In genomic region chr12:2487278-2487677, GRCh38 we compare ENCODE assay signal across 31 cellular contexts.
"Had no signal": no experiment of that assay in that cellular context is flagged by ENCODE, and none has a peak within 500 bp of the region (broad histone marks: within the 10 kb centered on the region; RNA-seq: fewer than 3 reads in every experiment).

No MANE protein-coding gene starts in this region.

- DNase-seq: activated B cell treated with CpG ODN at 0.5 μM for 24 hours; activated CD4-positive, alpha-beta memory T cell treated with anti-CD3 and anti-CD28 coated beads for 36 hours; activated CD4-positive, alpha-beta T cell treated with anti-CD3 and anti-CD28 coated beads for 4 hours; activated CD4-positive, alpha-beta T cell treated with anti-CD3 and anti-CD28 coated beads, Interleukin-2, amount 50 U/mL, for 1 hour; activated CD4-positive, CD25-positive, alpha-beta regulatory T cell treated with anti-CD3 and anti-CD28 coated beads, Interleukin-2, amount 50 U/mL, for 72 hours; activated CD8-positive, alpha-beta memory T cell treated with anti-CD3 and anti-CD28 coated beads, Interleukin-2, amount 50 U/mL, for 4 hours; activated gamma-delta T cell treated with Interleukin-2 at 50 U/mL for 16 hours; activated naive CD4-positive, alpha-beta T cell treated with anti-CD3 and anti-CD28 coated beads for 36 hours; activated naive CD8-positive, alpha-beta T cell treated with anti-CD3 and anti-CD28 coated beads, Interleukin-2, amount 50 U/mL, for 24 hours; activated T-cell treated with anti-CD3 and anti-CD28 coated beads for 4 hours; activated T-cell treated with anti-CD3 and anti-CD28 coated beads, Interleukin-2, amount 50 U/mL, for 4 hours; amygdala; MM.1S; MV-4-11; NCI-H1092; NCI-H1436 treated with DMSO at 0.1 percent for 48 hours; NCI-H2029; NCI-H345; NCI-H524 treated with DMSO at 0.1 percent for 48 hours; Right ventricle myocardium superior; SW 1271; T-helper 1 cell; T-helper 2 cell; T-helper 9 cell had no signal

- H3K4me2 ChIP-seq: KMS-11 had no signal

- H3K27ac Mint-ChIP-seq: activated B cell treated with CpG ODN at 0.5 μM for 24 hours; activated CD4-positive, alpha-beta memory T cell treated with anti-CD3 and anti-CD28 coated beads for 36 hours; activated naive CD4-positive, alpha-beta T cell treated with anti-CD3 and anti-CD28 coated beads for 36 hours; activated naive CD4-positive, alpha-beta T cell treated with anti-CD3 and anti-CD28 coated beads, Interleukin-2, amount 50 U/mL, for 72 hours; activated naive CD8-positive, alpha-beta T cell treated with anti-CD3 and anti-CD28 coated beads, Interleukin-2, amount 50 U/mL, for 24 hours; activated T-helper 1 cell treated with anti-CD3 and anti-CD28 coated beads, Interleukin-12 subunit alpha, Interleukin-12 subunit beta, Interleukin-2, Interleukin-4 antibody, amounts not matched to agents 30 ng/mL and 10 ng/mL and 1 ng/mL, durations not matched to agents 14 hours and 24 hours and 36 hours had no signal

- H3K4me3 ChIP-seq: ascending aorta, cardiac muscle cell had no signal

- H3K36me3 Mint-ChIP-seq: activated CD4-positive, alpha-beta memory T cell treated with anti-CD3 and anti-CD28 coated beads for 36 hours; activated naive CD4-positive, alpha-beta T cell treated with anti-CD3 and anti-CD28 coated beads, Interleukin-2, amount 50 U/mL, for 72 hours had no signal

- H3K27me3 Mint-ChIP-seq: activated B cell treated with CpG ODN at 0.5 μM for 24 hours; activated naive CD8-positive, alpha-beta T cell treated with anti-CD3 and anti-CD28 coated beads, Interleukin-2, amount 50 U/mL, for 24 hours had no signal

- H3K9me3 ChIP-seq: ascending aorta had no signal

- H3K27me3 ChIP-seq: ascending aorta, cardiac muscle cell had no signal

- H3K4me3 Mint-ChIP-seq: activated B cell treated with CpG ODN at 0.5 μM for 24 hours; activated CD4-positive, alpha-beta memory T cell treated with anti-CD3 and anti-CD28 coated beads for 36 hours; activated naive CD4-positive, alpha-beta T cell treated with anti-CD3 and anti-CD28 coated beads for 36 hours; activated naive CD8-positive, alpha-beta T cell treated with anti-CD3 and anti-CD28 coated beads, Interleukin-2, amount 50 U/mL, for 24 hours; activated T-cell treated with anti-CD3 and anti-CD28 coated beads, Interleukin-2, amount 50 U/mL, for 4 hours; activated T-helper 1 cell treated with anti-CD3 and anti-CD28 coated beads, Interleukin-12 subunit alpha, Interleukin-12 subunit beta, Interleukin-2, Interleukin-4 antibody, amounts not matched to agents 30 ng/mL and 10 ng/mL and 1 ng/mL, durations not matched to agents 14 hours and 24 hours and 36 hours; central memory CD8-positive, alpha-beta T cell had no signal

- H3K4me1 Mint-ChIP-seq: activated B cell treated with CpG ODN at 0.5 μM for 24 hours; activated naive CD8-positive, alpha-beta T cell treated with anti-CD3 and anti-CD28 coated beads, Interleukin-2, amount 50 U/mL, for 24 hours; central memory CD8-positive, alpha-beta T cell had no signal

- H3K9ac ChIP-seq: KMS-11 had no signal

- H3K27ac ChIP-seq: ascending aorta, cardiac muscle cell, KMS-11, VCaP had no signal

- H3K9me3 Mint-ChIP-seq: activated B cell treated with CpG ODN at 0.5 μM for 24 hours; activated CD4-positive, alpha-beta memory T cell treated with anti-CD3 and anti-CD28 coated beads for 36 hours; activated naive CD4-positive, alpha-beta T cell treated with anti-CD3 and anti-CD28 coated beads for 36 hours; activated naive CD4-positive, alpha-beta T cell treated with anti-CD3 and anti-CD28 coated beads, Interleukin-2, amount 50 U/mL, for 72 hours; activated naive CD8-positive, alpha-beta T cell treated with anti-CD3 and anti-CD28 coated beads, Interleukin-2, amount 50 U/mL, for 24 hours; activated T-cell treated with anti-CD3 and anti-CD28 coated beads, Interleukin-2, amount 50 U/mL, for 4 hours; activated T-helper 1 cell treated with anti-CD3 and anti-CD28 coated beads, Interleukin-12 subunit alpha, Interleukin-12 subunit beta, Interleukin-2, Interleukin-4 antibody, amounts not matched to agents 30 ng/mL and 10 ng/mL and 1 ng/mL, durations not matched to agents 14 hours and 24 hours and 36 hours; central memory CD8-positive, alpha-beta T cell had no signal
